Comparison of ENCODE assay signal across 8 cellular contexts in the genomic region with DNA sequence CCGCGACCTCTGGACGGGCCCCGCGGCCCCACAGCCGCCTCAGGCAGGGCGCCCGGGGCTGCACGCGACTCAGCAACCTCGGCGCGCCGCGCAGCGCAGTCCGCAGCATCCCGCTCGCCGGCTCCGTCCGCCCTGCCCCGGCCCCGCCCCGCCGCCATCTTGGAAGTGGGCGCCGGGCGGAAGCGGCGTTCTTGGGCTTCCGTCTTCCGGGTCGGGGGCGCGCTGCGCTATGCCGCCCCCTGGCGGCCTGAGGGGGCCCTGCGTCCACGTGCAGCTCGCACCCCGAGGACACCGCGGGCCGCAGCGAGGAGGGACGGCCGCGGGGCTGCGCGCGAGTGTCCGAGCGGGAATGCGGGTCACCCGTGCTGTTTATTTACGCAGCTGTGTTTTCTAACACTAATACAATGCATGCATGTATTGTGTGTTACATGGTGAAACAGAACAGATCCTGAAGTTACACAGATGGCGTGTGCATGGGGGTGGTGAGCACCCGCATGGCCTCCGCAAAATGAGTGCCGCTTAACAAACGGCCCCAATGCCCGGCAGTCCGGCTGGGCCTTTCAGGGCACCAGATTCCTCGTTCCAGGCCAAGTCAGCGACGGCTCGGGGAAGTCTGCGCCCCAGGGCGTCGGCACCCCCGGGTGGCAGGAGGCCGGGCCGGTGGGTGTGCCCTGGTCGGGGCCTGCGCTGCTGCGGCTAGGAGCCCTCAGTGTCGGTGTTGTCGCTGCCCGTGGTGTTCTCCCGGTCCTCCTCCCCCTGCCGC. TPM values are rescaled to one million over a fixed set of nuclear protein-coding genes. Genes with fewer than 3 reads are reported as not detected.
DNase-seq lines count a peak whose midpoint lies in the region; ATAC-seq and TF ChIP-seq lines count a peak whose summit lies in the region.

Gene DNLZ (minus strand): TSS at position 139 of the 763 bp plus-strand sequence. CDS start 30 bp downstream, at position 109.

- H3K4me3 ChIP-seq in upper lobe of left lung: peak within 1 kb of the TSS; percentile 88 to 100 (median 98)

- H3K4me3 Mint-ChIP-seq in HFFc6: peak within 1 kb of the TSS; percentile 85
- H3K4me3 Mint-ChIP-seq in activated naive CD8-positive, alpha-beta T cell treated with anti-CD3 and anti-CD28 coated beads, Interleukin-2, amount 50 U/mL, for 24 hours: peak within 1 kb of the TSS; percentile 79
- H3K4me3 Mint-ChIP-seq in progenitor cell of endocrine pancreas (ENCODE audit: low read depth): peak within 1 kb of the TSS; percentile 82

- TF ChIP-seq POLR2A in upper lobe of left lung (IDR thresholded peaks at IDR 0.05): peak in 1 of 4 donors; percentile 73

- peak; percentile 91 for TF ChIP-seq CTCF in GM12873 (IDR thresholded peaks at IDR 0.05; ENCODE audit: insufficient read depth, low read depth, low read length, missing control alignments)
- peak; percentile 98 for TF ChIP-seq CTCF in HFFc6 (IDR thresholded peaks at IDR 0.05)
- peak; percentile 98 for TF ChIP-seq CTCF in progenitor cell of endocrine pancreas (IDR thresholded peaks at IDR 0.05; ENCODE audit: unreplicated experiment)
- peak; percentile 99 to 100 (median 100) for TF ChIP-seq CTCF in upper lobe of left lung (IDR thresholded peaks at IDR 0.05)

- no peaks in the 10 kb centered on the region for H3K27me3 ChIP-seq in upper lobe of left lung

- H3K9me3 Mint-ChIP-seq in HFFc6 (no peaks in the 10 kb centered on the region), progenitor cell of endocrine pancreas (ENCODE audit: low read depth) (no peaks in the 10 kb centered on the region)
- H3K9me3 Mint-ChIP-seq in activated naive CD8-positive, alpha-beta T cell treated with anti-CD3 and anti-CD28 coated beads, Interleukin-2, amount 50 U/mL, for 24 hours: no peaks in the 10 kb centered on the region

- intact Hi-C loops in cardiac septum (cut with DNase I): loop anchor here (1.0 to 2.0 kb wide), 3 partner anchors 17 to 37 kb away; partner anchors contain the start of gene SNAPC4

- H3K36me3 Mint-ChIP-seq in HFFc6 (ENCODE audit: low read depth) (no peaks in the 10 kb centered on the region), progenitor cell of endocrine pancreas (ENCODE audit: insufficient read depth) (no peaks in the 10 kb centered on the region)
- no peaks in the 10 kb centered on the region for H3K36me3 Mint-ChIP-seq in activated naive CD8-positive, alpha-beta T cell treated with anti-CD3 and anti-CD28 coated beads, Interleukin-2, amount 50 U/mL, for 24 hours (ENCODE audit: low read depth)

- no peaks in the 10 kb centered on the region for H3K9me3 ChIP-seq in upper lobe of left lung

- WGBS in upper lobe of left lung, 2 donors: 10 to 14% methylated on average over 17 to 27 of the region's 83 CpGs

- peak within 1 kb of the TSS; percentile 91 to 97 (median 92) for H3K27ac ChIP-seq in upper lobe of left lung

- H3K4me1 ChIP-seq in upper lobe of left lung: peaks cover 22 to 34% (median 28%) of the 10 kb centered on the region in 4 donors

- H3K27ac Mint-ChIP-seq in HFFc6: peak within 1 kb of the TSS; percentile 87
- H3K27ac Mint-ChIP-seq in activated naive CD8-positive, alpha-beta T cell treated with anti-CD3 and anti-CD28 coated beads, Interleukin-2, amount 50 U/mL, for 24 hours: peak within 1 kb of the TSS; percentile 70
- H3K27ac Mint-ChIP-seq in progenitor cell of endocrine pancreas: peak within 1 kb of the TSS; percentile 92

- H3K27me3 Mint-ChIP-seq in HFFc6 (ENCODE audit: insufficient read depth): peaks cover 24% of the 10 kb centered on the region
- H3K27me3 Mint-ChIP-seq in activated naive CD8-positive, alpha-beta T cell treated with anti-CD3 and anti-CD28 coated beads, Interleukin-2, amount 50 U/mL, for 24 hours: no peaks in the 10 kb centered on the region
- H3K27me3 Mint-ChIP-seq in progenitor cell of endocrine pancreas: no peaks in the 10 kb centered on the region

- H3K4me1 Mint-ChIP-seq in HFFc6 (ENCODE audit: low read depth) (peaks cover 23% of the 10 kb centered on the region), progenitor cell of endocrine pancreas (ENCODE audit: low read depth) (no peaks in the 10 kb centered on the region)
- H3K4me1 Mint-ChIP-seq in activated naive CD8-positive, alpha-beta T cell treated with anti-CD3 and anti-CD28 coated beads, Interleukin-2, amount 50 U/mL, for 24 hours: peaks cover 6% of the 10 kb centered on the region

- no peak for TF ChIP-seq EP300 in upper lobe of left lung (IDR thresholded peaks at IDR 0.05)

- H3K36me3 ChIP-seq in upper lobe of left lung: peaks cover 0 to 10% (median 2%) of the 10 kb centered on the region in 4 donors

- ATAC-seq in activated naive CD8-positive, alpha-beta T cell treated with anti-CD3 and anti-CD28 coated beads, Interleukin-2, amount 50 U/mL, for 24 hours: peak; percentile 73
- peak; percentile 85 to 91 for ATAC-seq in upper lobe of left lung (ENCODE audit: low FRiP score in 2 of 2)

- DNase-seq in HFFc6 (peak; percentile 59), MV-4-11 (lab: John Stamatoyannopoulos, UW) (peak; percentile 66), T follicular helper cell (ENCODE audit: low read depth) (peak; percentile 80), cardiac septum (ENCODE audit: low spot score) (peak; percentile 93), progenitor cell of endocrine pancreas (ENCODE audit: low spot score, unreplicated experiment) (peak; percentile 78), upper lobe of left lung (peak; percentile 86 to 98)
- peak; percentile 91 for DNase-seq in activated naive CD8-positive, alpha-beta T cell treated with anti-CD3 and anti-CD28 coated beads, Interleukin-2, amount 50 U/mL, for 24 hours

RNA-seq across cellular contexts. Expression of gene DNLZ, which starts in this region (rescaled TPM):
- total RNA-seq in HFFc6 (2021; fragmentation: NEBNext Ultra II Directional; extraction: Animal tissue kit (Norgen Biotek cat#: 25700)): 10 to 100 TPM; 28.5 to 33.3 (median 30.4) TPM
- total RNA-seq in cardiac septum (34.1 TPM), progenitor cell of endocrine pancreas (16.2 and 18.4 TPM in 2 replicates), upper lobe of left lung (10 to 100 TPM in 5 of 6 donors, 1 to 10 TPM in 1; 5.2 to 35.9 (median 19.4) TPM)

Comparison
In these comparisons a context has a peak if more than half of its experiments do, and no peak if none do; other contexts are left out.
1. Peak in every context shown above with its lines: DNase-seq, ATAC-seq, H3K4me3 ChIP-seq and H3K27ac ChIP-seq.